22 cellular contexts compared by ENCODE assay signal in genomic region chr19:45247136-45247535, GRCh38. TPM values are rescaled to one million over a fixed set of nuclear protein-coding genes. Genes with fewer than 3 reads are reported as not detected.
"Had no signal": no experiment of that assay in that cellular context is flagged by ENCODE, and none has a peak within 500 bp of the region (broad histone marks: within the 10 kb centered on the region; RNA-seq: fewer than 3 reads in every experiment).

No MANE protein-coding gene starts in this region.

- H3K9me3 ChIP-seq: MG63, SJSA1 had no signal

- DNase-seq: KBM-7, MG63, NCI-H1092, NCI-H1105 treated with DMSO at 0.1 percent for 48 hours, NCI-H1436, NCI-H187, NCI-H2029, NCI-H2081 treated with DMSO at 0.1 percent for 48 hours, NCI-H2171 treated with DMSO at 0.1 percent for 48 hours, NCI-H2227 treated with DMSO at 0.1 percent for 48 hours, NCI-H510A, NCI-H524 treated with DMSO at 0.1 percent for 48 hours, NCI-H69, NCI-H774, Right ventricle myocardium superior, RPMI8226, SIG-M5, SW 1271, T-cell had no signal

- H3K27ac Mint-ChIP-seq: T-cell had no signal

- H3K27me3 ChIP-seq: MG63, SJSA1 had no signal

- H3K4me3 ChIP-seq: MG63, SJSA1, SK-N-MC had no signal

- ATAC-seq: T-cell had no signal

- H3K9me3 Mint-ChIP-seq: T-cell had no signal

- H3K27ac ChIP-seq: HL-60, SJSA1, SK-N-MC had no signal

- H3K36me3 Mint-ChIP-seq: T-cell had no signal

- H3K36me3 ChIP-seq: MG63, SJSA1 had no signal

RNA-seq across cellular contexts. Expression of gene EXOC3L2, which starts 1.9 kb away (rescaled TPM):
- total RNA-seq: T-cell had no signal
